ENCODE assay signal across 8 cellular contexts in genomic region chr18:34493566-34494358, GRCh38.
DNase-seq lines count a peak whose midpoint lies in the region; ATAC-seq lines count a peak whose summit lies in the region.

No MANE protein-coding gene starts in this region.

- peak overlapping the region; percentile 72 to 88 (median 78) for H3K4me3 ChIP-seq in subcutaneous abdominal adipose tissue (ENCODE audit: low read depth in 1 of 5, low read length in 5 of 5)

- H3K9me3 ChIP-seq in subcutaneous abdominal adipose tissue (ENCODE audit: control insufficient read depth in 5 of 5, low read length in 5 of 5) = no peaks in the 10 kb centered on the region

- peak overlapping the region; percentile 60 for H3K27ac ChIP-seq in subcutaneous abdominal adipose tissue (ENCODE audit: low read depth, low read length)

- intact Hi-C loops in left colon (cut with DNase I, micrococcal nuclease) = no loop called here

- DNase-seq in NCI-H2196 (lab: John Stamatoyannopoulos, UW; ENCODE audit: unreplicated experiment) (peak; percentile 58), NCI-H2196 treated with DMSO at 0.1 percent for 48 hours (lab: John Stamatoyannopoulos, UW; ENCODE audit: unreplicated experiment) (no peak), H4 (ENCODE audit: low spot score) (peak; percentile 5), NCI-H146 treated with DMSO at 0.1 percent for 48 hours (lab: John Stamatoyannopoulos, UW; ENCODE audit: unreplicated experiment) (peak; percentile 71), cerebellum (ENCODE audit: low spot score) (peak; percentile 69), left colon (peak in 1 of 2 donors; percentile 13)

- H3K9ac ChIP-seq in subcutaneous abdominal adipose tissue (ENCODE audit: low read length in 5 of 5) = peak overlapping the region in 3 of 5 donors; percentile 55 to 68 (median 60)

- peaks cover 0 to 24% (median 15%) of the 10 kb centered on the region in 5 donors for H3K4me1 ChIP-seq in subcutaneous abdominal adipose tissue (ENCODE audit: control insufficient read depth in 5 of 5, insufficient read depth in 5 of 5, low read length in 5 of 5)

- ATAC-seq in left colon = peak; percentile 53
- ATAC-seq in GM18520 (IDR thresholded peaks at IDR 0.05; ENCODE audit: unreplicated experiment) = no peak

- no peaks in the 10 kb centered on the region for H3K27me3 ChIP-seq in subcutaneous abdominal adipose tissue (ENCODE audit: control insufficient read depth in 5 of 5, insufficient read depth in 4 of 5, low read length in 5 of 5)

- no peaks in the 10 kb centered on the region for H3K36me3 ChIP-seq in subcutaneous abdominal adipose tissue (ENCODE audit: control insufficient read depth in 5 of 5, insufficient read depth in 5 of 5, low read length in 5 of 5)
